1 cellular context compared by ENCODE assay signal in genomic region chr3:50227390-50228183, GRCh38.
A peak's percentile ranks its signal among the peaks of the same experiment; 100 is the strongest.
TF ChIP-seq lines count a peak whose summit lies in the region.

No MANE protein-coding gene starts in this region.

TF ChIP-seq in HEK293, 187 proteins besides CTCF, POLR2A, EP300 and RAD21 (continued from another document and continues in another):
- TF ChIP-seq PRDM10 (tag by site-specific recombination; IDR thresholded peaks at IDR 0.05): peak; percentile 88
- no peak for TF ChIP-seq ZFP69B (tag by site-specific recombination; IDR thresholded peaks at IDR 0.05)
- TF ChIP-seq SALL2 (tag by site-specific recombination; IDR thresholded peaks at IDR 0.05; ENCODE audit: borderline replicate concordance): no peak
- TF ChIP-seq ZNF692 (tag by site-specific recombination; IDR thresholded peaks at IDR 0.05): no peak
- no peak for TF ChIP-seq REST (tag by site-specific recombination; IDR thresholded peaks at IDR 0.05)
- TF ChIP-seq ZBTB26 (tag by site-specific recombination; optimal IDR thresholded peaks at IDR 0.05): peak; percentile 47
- no peak for TF ChIP-seq HOXA7 (CRISPR knock-in tag; IDR thresholded peaks at IDR 0.05; ENCODE audit: borderline replicate concordance)
- TF ChIP-seq ZNF48 (tag by site-specific recombination; IDR thresholded peaks at IDR 0.05): no peak
- no peak for TF ChIP-seq ZNF548 (tag by site-specific recombination; IDR thresholded peaks at IDR 0.05)
- no peak for TF ChIP-seq ZNF544 (tag by site-specific recombination; IDR thresholded peaks at IDR 0.05)
- TF ChIP-seq ZNF560 (tag by site-specific recombination; IDR thresholded peaks at IDR 0.05; ENCODE audit: borderline replicate concordance): no peak
- TF ChIP-seq PBX3 (CRISPR knock-in tag; IDR thresholded peaks at IDR 0.05): no peak
- TF ChIP-seq GLI2 (tag by site-specific recombination; IDR thresholded peaks at IDR 0.05; ENCODE audit: borderline replicate concordance, low read depth): no peak
- no peak for TF ChIP-seq ZNF785 (tag by site-specific recombination; IDR thresholded peaks at IDR 0.05)
- no peak for TF ChIP-seq ZNF214 (tag by site-specific recombination; IDR thresholded peaks at IDR 0.05; ENCODE audit: borderline replicate concordance)
- peak; percentile 95 for TF ChIP-seq ZBTB11 (tag by site-specific recombination; conservative IDR thresholded peaks at IDR 0.05; ENCODE audit: low read depth)
- no peak for TF ChIP-seq ZNF140 (tag by site-specific recombination; IDR thresholded peaks at IDR 0.05)
- TF ChIP-seq OVOL3 (tag by site-specific recombination; IDR thresholded peaks at IDR 0.05): peak; percentile 64; the same call in 1 of the 2 replicates
- TF ChIP-seq ZBTB10 (tag by site-specific recombination; IDR thresholded peaks at IDR 0.05): peak; percentile 69; the same call in 1 of the 2 replicates
- no peak for TF ChIP-seq ZNF530 (tag by site-specific recombination; IDR thresholded peaks at IDR 0.05; ENCODE audit: low read depth)
- TF ChIP-seq ZNF76 (tag by site-specific recombination; IDR thresholded peaks at IDR 0.05; ENCODE audit: borderline replicate concordance, low read depth): peak; percentile 7; the same call in 1 of the 2 replicates
- no peak for TF ChIP-seq ZNF184 (tag by site-specific recombination; IDR thresholded peaks at IDR 0.05)
- no peak for TF ChIP-seq TRIM28 (IDR thresholded peaks at IDR 0.05; ENCODE audit: borderline replicate concordance, low read length)
- no peak for TF ChIP-seq ZNF426 (tag by site-specific recombination; IDR thresholded peaks at IDR 0.05)
- no peak for TF ChIP-seq ZNF132 (tag by site-specific recombination; IDR thresholded peaks at IDR 0.05; ENCODE audit: borderline replicate concordance)
- TF ChIP-seq ZBTB21 (tag by site-specific recombination; IDR thresholded peaks at IDR 0.05): no peak
- 0 out of 2 replicates have a peak, but pooled peaks have one; percentile 21 for TF ChIP-seq ZNF610 (tag by site-specific recombination; IDR thresholded peaks at IDR 0.05; ENCODE audit: borderline replicate concordance)
- TF ChIP-seq ZNF449 (tag by site-specific recombination; IDR thresholded peaks at IDR 0.05): 0 out of 2 replicates have a peak, but pooled peaks have one; percentile 29
- no peak for TF ChIP-seq ZBTB8A (tag by site-specific recombination; IDR thresholded peaks at IDR 0.05)
- no peak for TF ChIP-seq ZNF16 (tag by site-specific recombination; IDR thresholded peaks at IDR 0.05; ENCODE audit: low read depth)
- TF ChIP-seq ZNF155 (tag by site-specific recombination; IDR thresholded peaks at IDR 0.05): no peak
- TF ChIP-seq ZNF837 (tag by site-specific recombination; IDR thresholded peaks at IDR 0.05): no peak
- TF ChIP-seq ZNF624 (tag by site-specific recombination; IDR thresholded peaks at IDR 0.05): no peak
- no peak for TF ChIP-seq ZNF776 (tag by site-specific recombination; IDR thresholded peaks at IDR 0.05; ENCODE audit: borderline replicate concordance)
- no peak for TF ChIP-seq ZNF777 (tag by site-specific recombination; IDR thresholded peaks at IDR 0.05; ENCODE audit: borderline replicate concordance)
- no peak for TF ChIP-seq ZNF473 (tag by site-specific recombination; IDR thresholded peaks at IDR 0.05)
- TF ChIP-seq ZNF501 (tag by site-specific recombination; IDR thresholded peaks at IDR 0.05): peak; percentile 41; the same call in 1 of the 2 replicates
- TF ChIP-seq ZSCAN16 (tag by site-specific recombination; IDR thresholded peaks at IDR 0.05): no peak
- TF ChIP-seq PRDM1 (tag by site-specific recombination; IDR thresholded peaks at IDR 0.05): no peak
- TF ChIP-seq SCRT2 (tag by site-specific recombination; IDR thresholded peaks at IDR 0.05): no peak
- TF ChIP-seq ZNF114 (tag by site-specific recombination; IDR thresholded peaks at IDR 0.05): no peak
- TF ChIP-seq ZNF341 (tag by site-specific recombination; IDR thresholded peaks at IDR 0.05; ENCODE audit: low read depth): peak; percentile 40; the same call in 1 of the 2 replicates
- no peak for TF ChIP-seq ZFP41 (tag by site-specific recombination; IDR thresholded peaks at IDR 0.05; ENCODE audit: borderline replicate concordance)
- no peak for TF ChIP-seq ZNF555 (tag by site-specific recombination; conservative IDR thresholded peaks at IDR 0.05)
- no peak for TF ChIP-seq BCL11A (tag by site-specific recombination; IDR thresholded peaks at IDR 0.05; ENCODE audit: low read depth)
- TF ChIP-seq ZNF549 (tag by site-specific recombination; IDR thresholded peaks at IDR 0.05): no peak
